21 cellular contexts compared by ENCODE assay signal in the genomic region with DNA sequence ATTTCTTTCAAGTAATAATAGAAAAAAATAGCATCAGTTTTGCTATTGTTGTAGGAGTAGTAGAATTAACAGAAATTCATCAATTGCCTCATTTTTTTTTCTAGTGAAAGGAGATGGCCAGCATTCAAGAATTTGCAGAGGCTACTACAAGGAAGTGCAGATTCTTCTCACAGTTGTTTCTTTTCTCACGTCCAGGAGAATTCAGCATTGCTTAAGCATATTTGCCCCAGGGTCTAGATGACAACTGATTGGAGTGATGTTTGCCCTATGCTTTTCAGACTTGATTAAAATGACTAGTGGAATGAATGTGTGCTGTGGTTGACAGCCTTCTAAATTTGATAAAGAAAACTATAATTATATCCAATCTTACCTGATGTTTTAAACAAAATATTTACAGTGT. TPM values are rescaled to one million over a fixed set of nuclear protein-coding genes. Genes with fewer than 3 reads are reported as not detected.
DNase-seq lines count a peak whose midpoint lies in the region; TF ChIP-seq lines count a peak whose summit lies in the region.
"Had no signal": no experiment of that assay in that cellular context is flagged by ENCODE, and none has a peak within 500 bp of the region (broad histone marks: within the 10 kb centered on the region; RNA-seq: fewer than 3 reads in every experiment).

No MANE protein-coding gene starts in this region.

- CTCF ChIA-PET in MCF 10A (lab: Yijun Ruan, JAX) = interaction anchor here (1.0 kb wide), 1 partner anchor 45 kb away, joined by 4 read pairs; no protein-coding TSS in a partner anchor

- DNase-seq in MCF 10A (ENCODE audit: unreplicated experiment) = peak; percentile 85
- no peak for DNase-seq in breast epithelium (ENCODE audit: low spot score in 2 of 2)
- peak; percentile 24 for DNase-seq in amniotic epithelial cell (ENCODE audit: low read depth)
- DNase-seq in fibroblast of pulmonary artery (ENCODE audit: low read depth) = peak; percentile 59
- no peak for DNase-seq in activated CD8-positive, alpha-beta memory T cell treated with anti-CD3 and anti-CD28 coated beads for 24 hours
- DNase-seq in NCI-H1092 (lab: John Stamatoyannopoulos, UW) = no peak
- DNase-seq in cortex of kidney (lab: John Stamatoyannopoulos, UW) = no peak
- DNase-seq in activated effector memory CD4-positive, alpha-beta T cell treated with anti-CD3 and anti-CD28 coated beads, Interleukin-2, amount 50 U/mL, for 16 hours = no peak
- DNase-seq: activated CD4-positive, alpha-beta T cell treated with anti-CD3 and anti-CD28 coated beads for 36 hours; amniotic stem cell; DMS153; endodermal cell; left colon; NCI-H2107; NCI-H526 treated with DMSO at 0.1 percent for 48 hours; psoas muscle; T1000 had no signal

- no peak overlapping the region for H3K4me3 Mint-ChIP-seq in MCF 10A (ENCODE audit: unreplicated experiment)
- H3K4me3 Mint-ChIP-seq: activated CD4-positive, alpha-beta T cell treated with anti-CD3 and anti-CD28 coated beads for 36 hours; endodermal cell; IgD-negative memory B cell; neural crest cell had no signal

- POLR2A ChIA-PET in MCF 10A (lab: Yijun Ruan, JAX) = interaction anchor here (0.7 to 3.4 kb wide), 8 partner anchors 9 to 76 kb away, joined by 3 to 32 read pairs (median 6); partner anchors contain the start of gene SLC12A2

- H3K4me3 ChIP-seq in breast epithelium = no peak overlapping the region
- H3K4me3 ChIP-seq in fibroblast of pulmonary artery (replicated peaks; ENCODE audit: low read depth, low read length) = no peak overlapping the region
- H3K4me3 ChIP-seq: gastroesophageal sphincter, psoas muscle, thoracic aorta had no signal

- no peaks in the 10 kb centered on the region for H3K27me3 Mint-ChIP-seq in MCF 10A (ENCODE audit: insufficient read depth, unreplicated experiment)
- H3K27me3 Mint-ChIP-seq: activated CD4-positive, alpha-beta T cell treated with anti-CD3 and anti-CD28 coated beads for 36 hours; IgD-negative memory B cell had no signal

- H3K36me3 Mint-ChIP-seq in MCF 10A (ENCODE audit: insufficient read depth, unreplicated experiment) = peaks cover 36% of the 10 kb centered on the region

- BruUV-seq in MCF 10A (replicated peaks; lab: Mats Ljungman, UMichigan) = no TSS peak

- peaks cover 41% of the 10 kb centered on the region for H3K4me1 Mint-ChIP-seq in MCF 10A (ENCODE audit: insufficient read depth, unreplicated experiment)
- H3K4me1 Mint-ChIP-seq: activated CD4-positive, alpha-beta T cell treated with anti-CD3 and anti-CD28 coated beads for 36 hours; endodermal cell had no signal

- no peak overlapping the region for H3K27ac ChIP-seq in breast epithelium
- H3K27ac ChIP-seq: gastroesophageal sphincter, psoas muscle, thoracic aorta had no signal

- TF ChIP-seq CTCF in MCF 10A (IDR thresholded peaks at IDR 0.05; ENCODE audit: unreplicated experiment) (no peak), breast epithelium (IDR thresholded peaks at IDR 0.05) (no peak), fibroblast of pulmonary artery (IDR thresholded peaks at IDR 0.05; ENCODE audit: low read length, missing control alignments) (no peak)

- no peak overlapping the region for H3K27ac Mint-ChIP-seq in MCF 10A (ENCODE audit: low read depth, unreplicated experiment)
- H3K27ac Mint-ChIP-seq: activated CD4-positive, alpha-beta T cell treated with anti-CD3 and anti-CD28 coated beads for 36 hours; endodermal cell; IgD-negative memory B cell had no signal

- H3K9me3 ChIP-seq in breast epithelium = peaks cover 0 to 5% of the 10 kb centered on the region in 2 donors
- H3K9me3 ChIP-seq: thoracic aorta had no signal

- TF ChIP-seq POLR2A in breast epithelium (IDR thresholded peaks at IDR 0.05) = no peak

- no peaks in the 10 kb centered on the region for H3K27me3 ChIP-seq in breast epithelium
- H3K27me3 ChIP-seq: gastroesophageal sphincter had no signal

- H3K9me3 Mint-ChIP-seq in MCF 10A (ENCODE audit: unreplicated experiment) = peaks cover 17% of the 10 kb centered on the region
- H3K9me3 Mint-ChIP-seq: endodermal cell had no signal

- H3K36me3 ChIP-seq in breast epithelium = no peaks in the 10 kb centered on the region
- H3K36me3 ChIP-seq: gastroesophageal sphincter, thoracic aorta had no signal

- intact Hi-C loops in MCF 10A (cut with micrococcal nuclease) = no loop called here
- intact Hi-C loops in breast epithelium (cut with DNase I; ENCODE audit: low total_unique reads) = no loop called here

- H3K4me1 ChIP-seq in breast epithelium = no peaks in the 10 kb centered on the region
- H3K4me1 ChIP-seq: psoas muscle had no signal

RNA-seq across cellular contexts. Expression of gene SLC12A2, which starts 46.6 kb away (rescaled TPM):
- total RNA-seq in MCF 10A (2022) (26.8 and 29.8 TPM in 2 replicates), breast epithelium (100 to 1,000 TPM in 1 of 3 donors, 10 to 100 TPM in 2; 23.7 to 204 (median 70.1) TPM)

Comparison
In these comparisons a context has a peak if more than half of its experiments do, and no peak if none do; other contexts are left out.
1. DNase-seq: peak in MCF 10A (single experiment), amniotic epithelial cell (single experiment) and fibroblast of pulmonary artery (single experiment); none in breast epithelium (0 of 2), activated CD8-positive, alpha-beta memory T cell treated with anti-CD3 and anti-CD28 coated beads for 24 hours (single experiment), NCI-H1092 (single experiment), cortex of kidney (single experiment) and activated effector memory CD4-positive, alpha-beta T cell treated with anti-CD3 and anti-CD28 coated beads, Interleukin-2, amount 50 U/mL, for 16 hours (single experiment).